In genomic region chr6:162736933-162737332, GRCh38 we compare ENCODE assay signal across 18 cellular contexts. TPM values are rescaled to one million over a fixed set of nuclear protein-coding genes. Genes with fewer than 3 reads are reported as not detected.
DNase-seq lines count a peak whose midpoint lies in the region; ATAC-seq and TF ChIP-seq lines count a peak whose summit lies in the region.
"Had no signal": no experiment of that assay in that cellular context is flagged by ENCODE, and none has a peak within 500 bp of the region (broad histone marks: within the 10 kb centered on the region; RNA-seq: fewer than 3 reads in every experiment).

No MANE protein-coding gene starts in this region.

- H3K9me2 ChIP-seq in SK-N-SH (no peaks in the 10 kb centered on the region), PC-3 (replicated peaks; ENCODE audit: low read length) (no peaks in the 10 kb centered on the region), hepatocyte (replicated peaks; ENCODE audit: insufficient read depth) (no peaks in the 10 kb centered on the region)

- H2AFZ ChIP-seq in SK-N-SH (ENCODE audit: low read depth) = no peak overlapping the region
- H2AFZ ChIP-seq in PC-3 (ENCODE audit: low read length) = no peak overlapping the region
- no peak overlapping the region for H2AFZ ChIP-seq in hepatocyte

- intact Hi-C loops in PC-3 (cut with micrococcal nuclease) (no loop called here), tibial artery (cut with DNase I; ENCODE audit: low total_unique reads) (no loop called here), sigmoid colon (cut with DNase I) (no loop called here)

- TF ChIP-seq EP300 in SK-N-SH (IDR thresholded peaks at IDR 0.05; ENCODE audit: borderline replicate concordance in 1 of 2, low read depth in 1 of 2, low read length in 1 of 2) (no peak), sigmoid colon (IDR thresholded peaks at IDR 0.05) (no peak)

- H3K4me2 ChIP-seq in SK-N-SH (no peak overlapping the region), PC-3 (ENCODE audit: low read length) (no peak overlapping the region), hepatocyte (no peak overlapping the region)

- no peak overlapping the region for H3K4me3 ChIP-seq in SK-N-SH (ENCODE audit: low read depth in 2 of 2, low read length in 1 of 2)
- no peak overlapping the region for H3K4me3 ChIP-seq in PC-3 (ENCODE audit: low read length)
- H3K4me3 ChIP-seq in hepatocyte = no peak overlapping the region
- no peak overlapping the region for H3K4me3 ChIP-seq in tibial artery
- H3K4me3 ChIP-seq in sigmoid colon = no peak overlapping the region
- H3K4me3 ChIP-seq: esophagus muscularis mucosa had no signal

- H3K36me3 ChIP-seq in SK-N-SH (replicated peaks in 1 of 2; ENCODE audit: control insufficient read depth in 1 of 2, insufficient read depth in 2 of 2, low read length in 1 of 2) (no peaks in the 10 kb centered on the region), PC-3 (ENCODE audit: low read depth, low read length) (no peaks in the 10 kb centered on the region), hepatocyte (replicated peaks; ENCODE audit: insufficient read depth, low read depth) (no peaks in the 10 kb centered on the region), tibial artery (no peaks in the 10 kb centered on the region), sigmoid colon (no peaks in the 10 kb centered on the region)
- H3K36me3 ChIP-seq: esophagus muscularis mucosa had no signal

- no peak for TF ChIP-seq POLR2A in sigmoid colon (IDR thresholded peaks at IDR 0.05)

- no peak overlapping the region for H3K27ac ChIP-seq in SK-N-SH (ENCODE audit: low read depth in 2 of 2, low read length in 1 of 2)
- no peak overlapping the region for H3K27ac ChIP-seq in PC-3 (ENCODE audit: low read length)
- no peak overlapping the region for H3K27ac ChIP-seq in hepatocyte
- no peak overlapping the region for H3K27ac ChIP-seq in tibial artery
- no peak overlapping the region for H3K27ac ChIP-seq in sigmoid colon
- H3K27ac ChIP-seq: esophagus muscularis mucosa had no signal

- no peaks in the 10 kb centered on the region for H3K79me2 ChIP-seq in SK-N-SH (ENCODE audit: insufficient read depth)
- H3K79me2 ChIP-seq in PC-3 (ENCODE audit: low read length) = no peaks in the 10 kb centered on the region
- H3K79me2 ChIP-seq in hepatocyte = no peaks in the 10 kb centered on the region

- POLR2A ChIA-PET in SK-N-SH (lab: Yijun Ruan, JAX) (interaction anchor here (1.2 kb wide), 1 partner anchor 9 kb away, joined by 3 read pairs; the partner anchor contains the start of genes PACRG and PRKN), PC-3 (lab: Charles Lee; ENCODE audit: unreplicated experiment) (no interaction called here)

- no peak for DNase-seq in SK-N-SH
- peak; percentile 3 for DNase-seq in PC-3
- DNase-seq in hepatocyte (ENCODE audit: low spot score) = no peak
- DNase-seq in tibial artery = no peak
- no peak for DNase-seq in NCI-H446 (lab: John Stamatoyannopoulos, UW)
- DNase-seq in sigmoid colon = no peak
- DNase-seq in DMS79 (lab: John Stamatoyannopoulos, UW) = no peak
- DNase-seq: activated CD4-positive, alpha-beta T cell treated with anti-CD3 and anti-CD28 coated beads, Interleukin-2, amount 10 ng/mL, durations not matched to agents 7 days and 5 days; activated naive CD8-positive, alpha-beta T cell treated with anti-CD3 and anti-CD28 coated beads for 36 hours; activated T-cell treated with anti-CD3 and anti-CD28 coated beads, Interleukin-2, amount 50 U/mL, for 24 hours; CD4-positive, alpha-beta memory T cell; NCI-H1092; NCI-H2227 treated with DMSO at 0.1 percent for 48 hours; occipital lobe; trophoblast cell had no signal

- CTCF ChIA-PET in SK-N-SH (lab: Yijun Ruan, JAX) = interaction anchor here (1.1 to 1.2 kb wide), 3 partner anchors 10 to 559 kb away, joined by 3 read pairs; no protein-coding TSS in a partner anchor
- CTCF ChIA-PET in PC-3 (lab: Charles Lee) = interaction anchor here (0.7 kb wide), 1 partner anchor 244 kb away, joined by 3 read pairs; no protein-coding TSS in a partner anchor

- TF ChIP-seq RAD21 in SK-N-SH (IDR thresholded peaks at IDR 0.05; ENCODE audit: low read length) = peak; percentile 32

- H3K9ac ChIP-seq in SK-N-SH (no peak overlapping the region), PC-3 (ENCODE audit: low read length) (no peak overlapping the region)

- H3F3A ChIP-seq in SK-N-SH (replicated peaks; ENCODE audit: insufficient read depth) (no peaks in the 10 kb centered on the region), PC-3 (ENCODE audit: low read length, unreplicated experiment) (no peaks in the 10 kb centered on the region)

- TF ChIP-seq CTCF in SK-N-SH (IDR thresholded peaks at IDR 0.05) (no peak), PC-3 (conservative IDR thresholded peaks at IDR 0.05; ENCODE audit: low read depth, low read length) (0 out of 2 replicates have a peak, but pooled peaks have one; percentile 28), hepatocyte (IDR thresholded peaks at IDR 0.05; ENCODE audit: poor library complexity) (peak; percentile 17), tibial artery (IDR thresholded peaks at IDR 0.05) (peak; percentile 12), sigmoid colon (IDR thresholded peaks at IDR 0.05) (no peak)

- WGBS in SK-N-SH (ENCODE audit: low lambda C conversion rate) = 44% methylated on average over 1 of the region's 1 CpG
- 26% methylated on average over 1 of the region's 1 CpG for WGBS in hepatocyte (ENCODE audit: low lambda C conversion rate, missing lambda C conversion rate)
- 36 to 57% methylated on average over 1 of the region's 1 CpG for WGBS in sigmoid colon, 2 donors

- ATAC-seq in SK-N-SH treated with all-trans-retinoic acid at 6 μM for 48 hours (no peak), PC-3 (no peak)

- H4K20me1 ChIP-seq in SK-N-SH (ENCODE audit: insufficient read depth) (no peaks in the 10 kb centered on the region), PC-3 (ENCODE audit: low read length) (no peaks in the 10 kb centered on the region), hepatocyte (ENCODE audit: insufficient read depth, poor library complexity, severe bottlenecking) (no peaks in the 10 kb centered on the region)

- H3K27me3 ChIP-seq in SK-N-SH (ENCODE audit: insufficient read depth) (no peaks in the 10 kb centered on the region), PC-3 (ENCODE audit: low read length) (no peaks in the 10 kb centered on the region), hepatocyte (no peaks in the 10 kb centered on the region), tibial artery (no peaks in the 10 kb centered on the region), sigmoid colon (no peaks in the 10 kb centered on the region)
- H3K27me3 ChIP-seq: esophagus muscularis mucosa had no signal

- no peaks in the 10 kb centered on the region; a peak in 1 of 4 replicates for H3K4me1 ChIP-seq in SK-N-SH (ENCODE audit: control insufficient read depth in 1 of 2, insufficient read depth in 2 of 2, low read depth in 1 of 2, low read length in 1 of 2)
- no peaks in the 10 kb centered on the region for H3K4me1 ChIP-seq in PC-3 (ENCODE audit: insufficient read depth, low read length)
- no peaks in the 10 kb centered on the region for H3K4me1 ChIP-seq in hepatocyte (ENCODE audit: insufficient read depth)
- H3K4me1 ChIP-seq in tibial artery = no peaks in the 10 kb centered on the region
- no peaks in the 10 kb centered on the region for H3K4me1 ChIP-seq in sigmoid colon
- H3K4me1 ChIP-seq: esophagus muscularis mucosa had no signal

- no TSS peak for BruUV-seq in PC-3 (replicated peaks; lab: Mats Ljungman, UMichigan)

- H3K9me3 ChIP-seq in SK-N-SH = no peaks in the 10 kb centered on the region; the same call in 1 of the 2 replicates
- no peaks in the 10 kb centered on the region for H3K9me3 ChIP-seq in PC-3 (ENCODE audit: low read length)
- H3K9me3 ChIP-seq in hepatocyte (ENCODE audit: low read depth) = no peaks in the 10 kb centered on the region
- H3K9me3 ChIP-seq in tibial artery = no peaks in the 10 kb centered on the region
- no peaks in the 10 kb centered on the region for H3K9me3 ChIP-seq in sigmoid colon
- H3K9me3 ChIP-seq: esophagus muscularis mucosa had no signal

TF ChIP-seq in SK-N-SH, 30 proteins besides CTCF, POLR2A, EP300 and RAD21:
- TF ChIP-seq NFIC (IDR thresholded peaks at IDR 0.05; ENCODE audit: borderline replicate concordance) (no peak), SMC3 (IDR thresholded peaks at IDR 0.05; ENCODE audit: low read depth, low read length) (peak; percentile 10; the same call in 1 of the 2 replicates)
TF ChIP-seq in SK-N-SH: peak in this region for 1.

TF ChIP-seq in SK-N-SH treated with all-trans-retinoic acid at 6 μM for 48 hours, 23 proteins besides CTCF, POLR2A, EP300 and RAD21:
- no peak for TF ChIP-seq SNAI2 (CRISPR knock-in tag; IDR thresholded peaks at IDR 0.05)
- TF ChIP-seq OSR1 (CRISPR knock-in tag; IDR thresholded peaks at IDR 0.05) = no peak
- no peak for TF ChIP-seq CREB5 (CRISPR knock-in tag; IDR thresholded peaks at IDR 0.05; ENCODE audit: low read depth)
- no peak for TF ChIP-seq RARB (CRISPR knock-in tag; IDR thresholded peaks at IDR 0.05)

RNA-seq across cellular contexts. Expression of gene PACRG, which starts 9.2 kb away (rescaled TPM):
- polyA plus RNA-seq in SK-N-SH (2012; rRNA removed) = 0.52 and 0.56 TPM in 2 replicates
- 0.42 and 0.56 TPM in 2 replicates for polyA plus RNA-seq in SK-N-SH (2012; cell fraction: cytosol; rRNA removed)
- polyA plus RNA-seq in SK-N-SH (2012; cell fraction: nucleus; rRNA removed) = 0.20 and 0.51 TPM in 2 replicates
- total RNA-seq in PC-3 (2014; rRNA removed) = not detected in 2 replicates
- total RNA-seq in hepatocyte = 0.32 and 2.6 TPM in 2 replicates
- polyA plus RNA-seq in hepatocyte = 0.91 and 1.8 TPM in 2 replicates
- total RNA-seq in sigmoid colon = 1 to 10 TPM in 2 of 4 donors, under 1 TPM in 2; 0.36 to 6.9 (median 1.7) TPM
- polyA plus RNA-seq in sigmoid colon = under 1 TPM in 1 of 3 donors, not detected in 2; 0.12 TPM
- total RNA-seq: A673 had no signal

RNA-seq across cellular contexts. Expression of gene PRKN, which starts 9.4 kb away (rescaled TPM):
- polyA plus RNA-seq in SK-N-SH (2012; rRNA removed) = 0.76 and 0.83 TPM in 2 replicates
- polyA plus RNA-seq in SK-N-SH (2012; cell fraction: cytosol; rRNA removed) = 0.53 and 0.59 TPM in 2 replicates
- 0.68 and 1.2 TPM in 2 replicates for polyA plus RNA-seq in SK-N-SH (2012; cell fraction: nucleus; rRNA removed)
- total RNA-seq in PC-3 (2014; rRNA removed) = not detected in 2 replicates
- total RNA-seq in hepatocyte = 2.3 and 2.8 TPM in 2 replicates
- 2.4 and 3.9 TPM in 2 replicates for polyA plus RNA-seq in hepatocyte
- total RNA-seq in sigmoid colon = 100 to 1,000 TPM in 1 of 4 donors, 10 to 100 TPM in 2, 1 to 10 TPM in 1; 9.7 to 173 (median 12.7) TPM
- polyA plus RNA-seq in sigmoid colon = 1 to 10 TPM in 1 of 3 donors, under 1 TPM in 2; 0.38 to 1.2 (median 0.69) TPM

Comparison
In these comparisons a context has a peak if more than half of its experiments do, and no peak if none do; other contexts are left out.
1. CTCF ChIP-seq: peak in PC-3 (single experiment), hepatocyte (single experiment) and tibial artery (2 of 2); none in SK-N-SH (single experiment) and sigmoid colon (0 of 4).